Comparison of ENCODE assay signal across 14 cellular contexts in genomic region chr4:1205641-1206298, GRCh38. TPM values are rescaled to one million over a fixed set of nuclear protein-coding genes. Genes with fewer than 3 reads are reported as not detected.
DNase-seq lines count a peak whose midpoint lies in the region; ATAC-seq and TF ChIP-seq lines count a peak whose summit lies in the region.
"Had no signal": no experiment of that assay in that cellular context is flagged by ENCODE, and none has a peak within 500 bp of the region (broad histone marks: within the 10 kb centered on the region; RNA-seq: fewer than 3 reads in every experiment).

No MANE protein-coding gene starts in this region.

- no peak for ATAC-seq in right cardiac atrium

- peaks cover 1% of the 10 kb centered on the region for H3K36me3 Mint-ChIP-seq in progenitor cell of endocrine pancreas (ENCODE audit: insufficient read depth)

- no peak overlapping the region for H3K27ac Mint-ChIP-seq in progenitor cell of endocrine pancreas

- H3K4me3 ChIP-seq in NT2/D1 (ENCODE audit: insufficient read length, low read depth) (no peak overlapping the region), right cardiac atrium (ENCODE audit: low read length) (no peak overlapping the region), esophagus squamous epithelium (no peak overlapping the region)

- H3K27ac ChIP-seq in C4-2B (peak overlapping the region; percentile 8; the same call in 1 of the 2 replicates), right cardiac atrium (ENCODE audit: low read length) (no peak overlapping the region), esophagus squamous epithelium (peak overlapping the region in 1 of 4 donors; percentile 22)

- no peak for DNase-seq in NT2/D1 (ENCODE audit: low read depth, low spot score)
- peak in 2 of 3 donors; percentile 44 to 59 for DNase-seq in right cardiac atrium
- peak; percentile 8 for DNase-seq in progenitor cell of endocrine pancreas (ENCODE audit: low spot score, unreplicated experiment)
- no peak for DNase-seq in GDM1 (lab: John Stamatoyannopoulos, UW)
- no peak for DNase-seq in esophagus squamous epithelium (lab: John Stamatoyannopoulos, UW)
- no peak for DNase-seq in NCI-H1930 (lab: John Stamatoyannopoulos, UW)
- DNase-seq: dermis blood vessel endothelial cell; KG1; NCI-H1436; RPMI8226; stimulated activated CD4-positive, alpha-beta T cell treated with anti-CD3 and anti-CD28 coated beads, Interleukin-2, amount 100 ng/mL, for 48 hours; T-helper 9 cell had no signal

- TF ChIP-seq POLR2A in esophagus squamous epithelium (IDR thresholded peaks at IDR 0.05) = no peak

- peaks cover 5% of the 10 kb centered on the region for H3K27me3 Mint-ChIP-seq in progenitor cell of endocrine pancreas
- H3K27me3 Mint-ChIP-seq: CD4-positive, alpha-beta T cell had no signal

- intact Hi-C loops in right cardiac atrium (cut with DNase I) (no loop called here), esophagus squamous epithelium (cut with DNase I) (no loop called here)

- H3K9ac ChIP-seq in NT2/D1 (ENCODE audit: insufficient read length, low read depth) = peak overlapping the region; percentile 42

- H3K9me3 ChIP-seq in NT2/D1 (ENCODE audit: insufficient read depth, low read length) (no peaks in the 10 kb centered on the region), right cardiac atrium (ENCODE audit: control insufficient read depth, low read length) (no peaks in the 10 kb centered on the region), esophagus squamous epithelium (no peaks in the 10 kb centered on the region)

- WGBS in right cardiac atrium = 92% methylated on average over 15 of the region's 15 CpGs
- 100% methylated on average over 1 of the region's 15 CpGs; no CpG with 5 or more reads in 1 of the 2 donors for WGBS in esophagus squamous epithelium, 2 donors

- TF ChIP-seq CTCF in C4-2B (conservative IDR thresholded peaks at IDR 0.05) (no peak), progenitor cell of endocrine pancreas (IDR thresholded peaks at IDR 0.05; ENCODE audit: unreplicated experiment) (no peak), esophagus squamous epithelium (IDR thresholded peaks at IDR 0.05) (no peak)

- H3K4me1 Mint-ChIP-seq in progenitor cell of endocrine pancreas (ENCODE audit: low read depth) = no peaks in the 10 kb centered on the region

- H3K4me3 Mint-ChIP-seq in progenitor cell of endocrine pancreas (ENCODE audit: low read depth) = no peak overlapping the region
- H3K4me3 Mint-ChIP-seq: CD4-positive, alpha-beta T cell had no signal

- H3K4me1 ChIP-seq in NT2/D1 (ENCODE audit: insufficient read depth, insufficient read length) = peaks cover 30% of the 10 kb centered on the region
- peaks cover 14% of the 10 kb centered on the region for H3K4me1 ChIP-seq in right cardiac atrium (ENCODE audit: control insufficient read depth, insufficient read depth, low read length)
- H3K4me1 ChIP-seq in esophagus squamous epithelium = peaks cover 37 to 97% (median 52%) of the 10 kb centered on the region in 3 donors

- H3K27me3 ChIP-seq in NT2/D1 (ENCODE audit: insufficient read depth, insufficient read length) (no peaks in the 10 kb centered on the region), right cardiac atrium (ENCODE audit: control insufficient read depth, insufficient read depth) (no peaks in the 10 kb centered on the region), esophagus squamous epithelium (peaks cover 0 to 4% (median 0%) of the 10 kb centered on the region in 4 donors)

- H3K9me3 Mint-ChIP-seq in progenitor cell of endocrine pancreas (ENCODE audit: low read depth) = no peaks in the 10 kb centered on the region
- H3K9me3 Mint-ChIP-seq: CD4-positive, alpha-beta T cell had no signal

- peaks cover 14% of the 10 kb centered on the region for H3K36me3 ChIP-seq in NT2/D1 (ENCODE audit: insufficient read depth, insufficient read length, low read length)
- peaks cover 0 to 9% (median under 1%) of the 10 kb centered on the region in 3 donors for H3K36me3 ChIP-seq in esophagus squamous epithelium

RNA-seq across cellular contexts. Expression of gene SPON2, which starts 33.4 kb away (rescaled TPM):
- total RNA-seq in right cardiac atrium (10 to 100 TPM; 12.2 to 27.4 (median 14.2) TPM), progenitor cell of endocrine pancreas (1.9 and 2.2 TPM in 2 replicates), esophagus squamous epithelium (10 to 100 TPM; 14.5 to 53.4 (median 21.3) TPM)
- 9.6 TPM for polyA plus RNA-seq in right cardiac atrium

RNA-seq across cellular contexts. Expression of gene CTBP1, which starts 43.2 kb away (rescaled TPM):
- total RNA-seq in right cardiac atrium (100 to 1,000 TPM; 123 to 145 (median 134) TPM), progenitor cell of endocrine pancreas (199 and 204 TPM in 2 replicates), esophagus squamous epithelium (100 to 1,000 TPM in 3 of 4 donors, 10 to 100 TPM in 1; 72.2 to 121 (median 113) TPM)
- polyA plus RNA-seq in right cardiac atrium = 119 TPM

Comparison
In these comparisons a context has a peak if more than half of its experiments do, and no peak if none do; other contexts are left out.
1. DNase-seq: peak in right cardiac atrium (2 of 3) and progenitor cell of endocrine pancreas (single experiment); none in NT2/D1 (single experiment), GDM1 (single experiment), esophagus squamous epithelium (single experiment) and NCI-H1930 (0 of 2).